Comparison of ENCODE assay signal across 31 cellular contexts in genomic region chr18:27771571-27771970, GRCh38.
"Had no signal": no experiment of that assay in that cellular context is flagged by ENCODE, and none has a peak within 500 bp of the region (broad histone marks: within the 10 kb centered on the region; RNA-seq: fewer than 3 reads in every experiment).

No MANE protein-coding gene starts in this region.

- H3K4me2 ChIP-seq: KMS-11, SK-N-SH had no signal

- H3K9me3 ChIP-seq: Peyer's patch, SJSA1, SK-N-SH had no signal

- FAIRE-seq: TTC549 had no signal

- H3K4me1 ChIP-seq: Peyer's patch, SJSA1 had no signal

- H3K27ac ChIP-seq: cardiac muscle cell, KMS-11, Peyer's patch, SJSA1 had no signal

- H3K9ac ChIP-seq: KMS-11, SK-N-SH had no signal

- H3K4me3 Mint-ChIP-seq: activated CD4-positive, alpha-beta T cell treated with anti-CD3 and anti-CD28 coated beads for 36 hours; activated CD4-positive, alpha-beta T cell treated with anti-CD3 and anti-CD28 coated beads, Interleukin-2, amount 10 ng/mL, durations not matched to agents 7 days and 5 days; activated CD8-positive, alpha-beta T cell treated with anti-CD3 and anti-CD28 coated beads, Interleukin-2, amount 10 ng/mL, durations not matched to agents 7 days and 5 days; activated naive CD4-positive, alpha-beta T cell treated with anti-CD3 and anti-CD28 coated beads for 36 hours; activated naive CD8-positive, alpha-beta T cell; activated naive CD8-positive, alpha-beta T cell treated with anti-CD3 and anti-CD28 coated beads, Interleukin-2, amount 50 U/mL, for 24 hours; activated T-cell treated with anti-CD3 and anti-CD28 coated beads, Interleukin-2, amount 50 U/mL, for 24 hours; central memory CD8-positive, alpha-beta T cell; T-helper 1 cell treated with Interleukin-12 subunit alpha and Interleukin-12 subunit beta and Interleukin-4 antibody, amounts not matched to agents 30 μg/mL and 1 μg/mL, for 36 hours; T-helper 2 cell treated with Interferon-gamma antibody and Interleukin-4, amounts not matched to agents 5 μg/mL and 100 μg/mL, for 36 hours; WTC11 had no signal

- H3K27ac Mint-ChIP-seq: activated CD4-positive, alpha-beta T cell treated with anti-CD3 and anti-CD28 coated beads for 36 hours; activated CD4-positive, alpha-beta T cell treated with anti-CD3 and anti-CD28 coated beads, Interleukin-2, amount 10 ng/mL, durations not matched to agents 7 days and 5 days; activated CD8-positive, alpha-beta T cell treated with anti-CD3 and anti-CD28 coated beads, Interleukin-2, amount 10 ng/mL, durations not matched to agents 7 days and 5 days; activated naive CD4-positive, alpha-beta T cell treated with anti-CD3 and anti-CD28 coated beads for 36 hours; activated naive CD8-positive, alpha-beta T cell; activated naive CD8-positive, alpha-beta T cell treated with anti-CD3 and anti-CD28 coated beads, Interleukin-2, amount 50 U/mL, for 24 hours; activated T-cell treated with anti-CD3 and anti-CD28 coated beads, Interleukin-2, amount 50 U/mL, for 24 hours; activated T-helper 2 cell treated with anti-CD3 and anti-CD28 coated beads, Interferon-gamma antibody, Interleukin-2, Interleukin-4, amounts not matched to agents 10 μg/mL and 5 μg/mL and 100 μg/mL, durations not matched to agents 14 hours and 24 hours and 36 hours; T-helper 1 cell treated with Interleukin-12 subunit alpha and Interleukin-12 subunit beta and Interleukin-4 antibody, amounts not matched to agents 30 μg/mL and 1 μg/mL, for 36 hours; T-helper 2 cell treated with Interferon-gamma antibody and Interleukin-4, amounts not matched to agents 5 μg/mL and 100 μg/mL, for 36 hours; WTC11 had no signal

- H3K4me3 ChIP-seq: cardiac muscle cell, Peyer's patch, SJSA1 had no signal

- H3K36me3 Mint-ChIP-seq: activated naive CD8-positive, alpha-beta T cell; WTC11 had no signal

- H3K4me1 Mint-ChIP-seq: activated CD4-positive, alpha-beta T cell treated with anti-CD3 and anti-CD28 coated beads for 36 hours; activated CD4-positive, alpha-beta T cell treated with anti-CD3 and anti-CD28 coated beads, Interleukin-2, amount 10 ng/mL, durations not matched to agents 7 days and 5 days; activated naive CD8-positive, alpha-beta T cell treated with anti-CD3 and anti-CD28 coated beads, Interleukin-2, amount 50 U/mL, for 24 hours; central memory CD8-positive, alpha-beta T cell had no signal

- H3K9me3 Mint-ChIP-seq: activated CD4-positive, alpha-beta T cell treated with anti-CD3 and anti-CD28 coated beads, Interleukin-2, amount 10 ng/mL, durations not matched to agents 7 days and 5 days; activated naive CD4-positive, alpha-beta T cell treated with anti-CD3 and anti-CD28 coated beads for 36 hours; activated naive CD8-positive, alpha-beta T cell treated with anti-CD3 and anti-CD28 coated beads, Interleukin-2, amount 50 U/mL, for 24 hours; WTC11 had no signal

- H3K27me3 Mint-ChIP-seq: activated CD4-positive, alpha-beta T cell treated with anti-CD3 and anti-CD28 coated beads for 36 hours; activated CD4-positive, alpha-beta T cell treated with anti-CD3 and anti-CD28 coated beads, Interleukin-2, amount 10 ng/mL, durations not matched to agents 7 days and 5 days; activated naive CD8-positive, alpha-beta T cell; activated naive CD8-positive, alpha-beta T cell treated with anti-CD3 and anti-CD28 coated beads, Interleukin-2, amount 50 U/mL, for 24 hours; activated T-cell treated with anti-CD3 and anti-CD28 coated beads, Interleukin-2, amount 50 U/mL, for 24 hours; central memory CD8-positive, alpha-beta T cell had no signal

- DNase-seq: activated CD4-positive, alpha-beta T cell treated with anti-CD3 and anti-CD28 coated beads for 36 hours; activated CD4-positive, alpha-beta T cell treated with anti-CD3 and anti-CD28 coated beads, Interleukin-2, amount 10 ng/mL, durations not matched to agents 7 days and 5 days; activated CD4-positive, alpha-beta T cell treated with anti-CD3 and anti-CD28 coated beads, Interleukin-2, amount 50 U/mL, for 48 hours; activated CD8-positive, alpha-beta T cell treated with anti-CD3 and anti-CD28 coated beads, Interleukin-2, amount 10 ng/mL, durations not matched to agents 7 days and 5 days; activated gamma-delta T cell; activated naive CD4-positive, alpha-beta T cell treated with anti-CD3 and anti-CD28 coated beads for 36 hours; activated naive CD8-positive, alpha-beta T cell treated with anti-CD3 and anti-CD28 coated beads, Interleukin-2, amount 50 U/mL, for 24 hours; activated T-cell treated with anti-CD3 and anti-CD28 coated beads, Interleukin-2, amount 50 U/mL, for 24 hours; anterior cingulate cortex; NCI-H1105; NCI-H1417 treated with DMSO at 0.1 percent for 48 hours; NCI-H1930; NCI-H345; NCI-H524 treated with DMSO at 0.1 percent for 48 hours; NK-92 treated with Interleukin-12 subunit alpha and Interleukin-12 subunit beta, amount 100 ng/mL, for 24 hours; PC-3; Peyer's patch; RPMI8226; SHP77 treated with DMSO at 0.1 percent for 48 hours; SK-N-SH had no signal

- ATAC-seq: activated CD4-positive, alpha-beta T cell treated with anti-CD3 and anti-CD28 coated beads for 36 hours; activated CD4-positive, CD25-positive, alpha-beta regulatory T cell treated with anti-CD3 and anti-CD28 coated beads, Interleukin-2, amount 50 U/mL, for 24 hours; activated CD8-positive, alpha-beta T cell treated with anti-CD3 and anti-CD28 coated beads, Interleukin-2, amount 10 ng/mL, durations not matched to agents 7 days and 5 days; activated naive CD8-positive, alpha-beta T cell treated with anti-CD3 and anti-CD28 coated beads, Interleukin-2, amount 50 U/mL, for 24 hours; PC-3; WTC11 had no signal

- H3K27me3 ChIP-seq: cardiac muscle cell, Peyer's patch, SJSA1 had no signal

- H3K36me3 ChIP-seq: cardiac muscle cell, Peyer's patch, SJSA1 had no signal
